Comparison of ENCODE assay signal across 8 cellular contexts in the genomic region with DNA sequence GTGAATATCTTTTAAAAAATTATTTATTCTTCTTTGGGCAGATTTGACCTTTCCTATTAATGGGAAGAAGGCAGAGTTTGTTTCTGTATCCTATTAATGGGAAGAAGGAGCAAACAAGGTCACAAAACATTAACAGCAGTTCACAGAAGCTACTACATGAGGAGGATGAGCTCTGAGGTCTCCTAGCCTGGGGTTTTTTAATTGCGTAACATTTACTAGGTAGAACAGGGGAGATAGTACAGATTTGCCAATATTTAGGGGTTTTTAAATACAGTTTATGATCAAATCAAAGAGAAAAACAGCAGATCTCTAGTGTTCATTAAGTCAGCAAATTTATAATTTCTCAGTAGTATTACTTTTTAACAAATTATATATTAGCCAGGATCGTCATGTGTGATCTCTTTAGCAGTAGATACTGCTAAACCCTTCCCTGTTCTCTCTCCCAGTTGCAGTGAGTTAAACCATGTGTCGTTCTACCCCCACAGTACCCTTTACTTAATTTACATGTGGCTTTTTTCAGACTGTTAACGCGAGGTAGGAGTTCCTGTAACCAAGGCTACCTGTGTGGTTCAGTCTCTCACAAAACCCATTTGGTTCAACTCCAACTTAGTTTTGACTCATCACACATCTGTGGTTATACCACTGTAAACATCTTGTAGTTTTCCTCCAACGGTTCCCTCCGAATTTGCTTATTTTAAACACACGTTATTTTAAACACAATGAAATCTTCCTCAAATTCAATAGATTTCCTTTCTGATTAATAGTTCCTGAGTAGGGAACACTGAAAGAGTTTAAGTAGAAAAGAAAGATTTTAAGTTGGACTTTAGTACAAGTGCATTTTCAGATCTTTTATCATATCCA. TPM values are rescaled to one million over a fixed set of nuclear protein-coding genes. Genes with fewer than 3 reads are reported as not detected.
DNase-seq lines count a peak whose midpoint lies in the region; ATAC-seq and TF ChIP-seq lines count a peak whose summit lies in the region.

No MANE protein-coding gene starts in this region.

- no peaks in the 10 kb centered on the region for H3K9me3 ChIP-seq in GM23248 (ENCODE audit: low read depth)

- DNase-seq in GM06990 (ENCODE audit: extremely low read depth, insufficient read length) (peak; percentile 81), astrocyte of the hippocampus (ENCODE audit: low read depth, low spot score) (peak; percentile 44), GM23248 (no peak), islet precursor cell (no peak), NCI-H1930 (lab: John Stamatoyannopoulos, UW) (no peak), NCI-H2029 treated with DMSO at 0.1 percent for 48 hours (lab: John Stamatoyannopoulos, UW) (no peak)

- H3K36me3 ChIP-seq in GM06990 (ENCODE audit: control insufficient read depth, insufficient read depth, low read length) (no peaks in the 10 kb centered on the region; the same call in 1 of the 2 replicates), GM23248 (ENCODE audit: low read depth) (peaks cover 20% of the 10 kb centered on the region)

- H3F3A ChIP-seq in GM23248 (ENCODE audit: insufficient read depth) = peaks cover 25% of the 10 kb centered on the region; the same call in 1 of the 2 replicates

- no peaks in the 10 kb centered on the region for H3K9me2 ChIP-seq in GM23248 (ENCODE audit: insufficient read depth)

- no peak for TF ChIP-seq CTCF in GM06990 (IDR thresholded peaks at IDR 0.05; ENCODE audit: insufficient read depth, low read length, poor library complexity, severe bottlenecking)

- H3K27me3 ChIP-seq in GM06990 (replicated peaks; ENCODE audit: control insufficient read depth, insufficient read depth, low read length) (no peaks in the 10 kb centered on the region), GM23248 (replicated peaks; ENCODE audit: insufficient read depth) (no peaks in the 10 kb centered on the region)

- H2AFZ ChIP-seq in GM23248 = no peak overlapping the region

- in situ Hi-C loops in GM23248 (cut with MboI) = no loop called here

- H4K20me1 ChIP-seq in GM23248 (ENCODE audit: insufficient read depth) = no peaks in the 10 kb centered on the region

- H3K4me1 ChIP-seq in GM23248 (ENCODE audit: insufficient read depth) = no peaks in the 10 kb centered on the region

- no peak overlapping the region for H3K9ac ChIP-seq in GM23248

- peak; percentile 97 for ATAC-seq in GM19463 (IDR thresholded peaks at IDR 0.05; ENCODE audit: unreplicated experiment)
- ATAC-seq in HG03354 (IDR thresholded peaks at IDR 0.05; ENCODE audit: poor library complexity, severe bottlenecking, unreplicated experiment) = peak; percentile 98

- peaks cover 9% of the 10 kb centered on the region; the same call in 1 of the 2 replicates for H3K79me2 ChIP-seq in GM23248 (ENCODE audit: insufficient read depth)

- H3K4me3 ChIP-seq in GM06990 (replicated peaks; ENCODE audit: low read depth, low read length) (peak overlapping the region; percentile 30), GM23248 (no peak overlapping the region)

- WGBS in GM23248 (ENCODE audit: low coverage in 1 of 2, low lambda C conversion rate in 2 of 2, missing lambda C conversion rate in 2 of 2), 2 experiments = 91% methylated on average over 8 of the region's 8 CpGs

- no peak overlapping the region for H3K27ac ChIP-seq in GM23248

- no peak overlapping the region for H3K4me2 ChIP-seq in GM23248 (ENCODE audit: unreplicated experiment)

RNA-seq across cellular contexts. Expression of gene SLC25A46, which starts 13.3 kb away (rescaled TPM):
- 67.0 and 76.2 TPM in 2 replicates for total RNA-seq in GM23248 (2014; rRNA removed; shearing (Covaris generic))
- 31.8 and 34.3 TPM in 2 replicates for polyA plus RNA-seq in GM23248 (2016; fragmentation: Nextera tagmentation; extraction: Ambion mirVana)

RNA-seq across cellular contexts. Expression of gene TMEM232, which starts 25.7 kb away (rescaled TPM):
- 1.3 and 6.2 TPM in 2 replicates for total RNA-seq in GM23248 (2014; rRNA removed; shearing (Covaris generic))
- 0.78 and 1.3 TPM in 2 replicates for polyA plus RNA-seq in GM23248 (2016; fragmentation: Nextera tagmentation; extraction: Ambion mirVana)

Comparison
In these comparisons a context has a peak if more than half of its experiments do, and no peak if none do; other contexts are left out.
1. DNase-seq: peak in GM06990 (single experiment) and astrocyte of the hippocampus (single experiment); none in GM23248 (single experiment), islet precursor cell (single experiment), NCI-H1930 (0 of 2) and NCI-H2029 treated with DMSO at 0.1 percent for 48 hours (single experiment).